3 cellular contexts compared by ENCODE assay signal in the genomic region with DNA sequence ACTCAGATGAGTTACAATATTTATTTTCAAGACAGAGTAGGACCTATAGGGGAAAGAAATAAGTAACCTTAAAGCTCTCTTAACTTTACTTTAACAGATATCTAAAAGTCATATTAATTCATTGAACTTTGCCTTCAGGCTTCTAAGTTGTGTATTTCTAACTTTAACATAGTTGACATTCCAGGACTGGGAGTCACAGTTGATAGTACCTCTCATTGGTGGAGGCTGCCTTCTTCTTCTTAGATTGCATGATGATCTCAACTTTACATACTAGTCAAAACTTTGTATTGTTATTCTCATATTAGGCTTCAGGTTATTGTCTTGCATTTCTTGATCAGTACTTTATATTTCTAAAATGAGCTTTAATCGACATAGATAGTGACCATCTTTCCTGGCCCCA.
A peak's percentile ranks its signal among the peaks of the same experiment; 100 is the strongest.
TF ChIP-seq lines count a peak whose summit lies in the region.

No MANE protein-coding gene starts in this region.

TF ChIP-seq in SK-N-SH treated with all-trans-retinoic acid at 6 μM for 48 hours, 23 proteins besides CTCF, POLR2A, EP300 and RAD21:
- TF ChIP-seq, protein P1, sequence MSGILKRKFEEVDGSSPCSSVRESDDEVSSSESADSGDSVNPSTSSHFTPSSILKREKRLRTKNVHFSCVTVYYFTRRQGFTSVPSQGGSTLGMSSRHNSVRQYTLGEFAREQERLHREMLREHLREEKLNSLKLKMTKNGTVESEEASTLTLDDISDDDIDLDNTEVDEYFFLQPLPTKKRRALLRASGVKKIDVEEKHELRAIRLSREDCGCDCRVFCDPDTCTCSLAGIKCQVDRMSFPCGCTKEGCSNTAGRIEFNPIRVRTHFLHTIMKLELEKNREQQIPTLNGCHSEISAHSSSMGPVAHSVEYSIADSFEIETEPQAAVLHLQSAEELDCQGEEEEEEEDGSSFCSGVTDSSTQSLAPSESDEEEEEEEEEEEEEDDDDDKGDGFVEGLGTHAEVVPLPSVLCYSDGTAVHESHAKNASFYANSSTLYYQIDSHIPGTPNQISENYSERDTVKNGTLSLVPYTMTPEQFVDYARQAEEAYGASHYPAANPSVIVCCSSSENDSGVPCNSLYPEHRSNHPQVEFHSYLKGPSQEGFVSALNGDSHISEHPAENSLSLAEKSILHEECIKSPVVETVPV (CRISPR knock-in tag; IDR thresholded peaks at IDR 0.05): no peak
- no peak for TF ChIP-seq ESRRG (CRISPR knock-in tag; IDR thresholded peaks at IDR 0.05)
- 0 out of 2 replicates have a peak, but pooled peaks have one; percentile 25 for TF ChIP-seq ISL1 (CRISPR knock-in tag; IDR thresholded peaks at IDR 0.05)
- no peak for TF ChIP-seq OSR1 (CRISPR knock-in tag; IDR thresholded peaks at IDR 0.05)
- TF ChIP-seq, protein P2, sequence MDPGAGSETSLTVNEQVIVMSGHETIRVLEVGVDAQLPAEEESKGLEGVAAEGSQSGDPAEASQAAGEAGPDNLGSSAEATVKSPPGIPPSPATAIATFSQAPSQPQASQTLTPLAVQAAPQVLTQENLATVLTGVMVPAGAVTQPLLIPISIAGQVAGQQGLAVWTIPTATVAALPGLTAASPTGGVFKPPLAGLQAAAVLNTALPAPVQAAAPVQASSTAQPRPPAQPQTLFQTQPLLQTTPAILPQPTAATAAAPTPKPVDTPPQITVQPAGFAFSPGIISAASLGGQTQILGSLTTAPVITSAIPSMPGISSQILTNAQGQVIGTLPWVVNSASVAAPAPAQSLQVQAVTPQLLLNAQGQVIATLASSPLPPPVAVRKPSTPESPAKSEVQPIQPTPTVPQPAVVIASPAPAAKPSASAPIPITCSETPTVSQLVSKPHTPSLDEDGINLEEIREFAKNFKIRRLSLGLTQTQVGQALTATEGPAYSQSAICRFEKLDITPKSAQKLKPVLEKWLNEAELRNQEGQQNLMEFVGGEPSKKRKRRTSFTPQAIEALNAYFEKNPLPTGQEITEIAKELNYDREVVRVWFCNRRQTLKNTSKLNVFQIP (CRISPR knock-in tag; IDR thresholded peaks at IDR 0.05; ENCODE audit: borderline replicate concordance, low read depth): no peak

TF ChIP-seq in SK-N-SH, 30 proteins besides CTCF, POLR2A, EP300 and RAD21 (continued from another document):
- TF ChIP-seq, protein P3, sequence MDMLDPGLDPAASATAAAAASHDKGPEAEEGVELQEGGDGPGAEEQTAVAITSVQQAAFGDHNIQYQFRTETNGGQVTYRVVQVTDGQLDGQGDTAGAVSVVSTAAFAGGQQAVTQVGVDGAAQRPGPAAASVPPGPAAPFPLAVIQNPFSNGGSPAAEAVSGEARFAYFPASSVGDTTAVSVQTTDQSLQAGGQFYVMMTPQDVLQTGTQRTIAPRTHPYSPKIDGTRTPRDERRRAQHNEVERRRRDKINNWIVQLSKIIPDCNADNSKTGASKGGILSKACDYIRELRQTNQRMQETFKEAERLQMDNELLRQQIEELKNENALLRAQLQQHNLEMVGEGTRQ (IDR thresholded peaks at IDR 0.05; ENCODE audit: borderline replicate concordance, low read depth, low read length): no peak
- TF ChIP-seq ELF1 (IDR thresholded peaks at IDR 0.05) (no peak), RXRA (IDR thresholded peaks at IDR 0.05; ENCODE audit: borderline replicate concordance, low read depth) (no peak), RFX5 (IDR thresholded peaks at IDR 0.05; ENCODE audit: low read length) (no peak), MXI1 (IDR thresholded peaks at IDR 0.05; ENCODE audit: low read depth, low read length) (no peak), FOSL2 (IDR thresholded peaks at IDR 0.05; ENCODE audit: borderline replicate concordance, low read depth) (no peak), TCF12 (IDR thresholded peaks at IDR 0.05) (no peak), CHD2 (IDR thresholded peaks at IDR 0.05; ENCODE audit: low read length, partially characterized antibody) (no peak), GABPA (IDR thresholded peaks at IDR 0.05; ENCODE audit: low read depth) (no peak)
- TF ChIP-seq, protein P4, sequence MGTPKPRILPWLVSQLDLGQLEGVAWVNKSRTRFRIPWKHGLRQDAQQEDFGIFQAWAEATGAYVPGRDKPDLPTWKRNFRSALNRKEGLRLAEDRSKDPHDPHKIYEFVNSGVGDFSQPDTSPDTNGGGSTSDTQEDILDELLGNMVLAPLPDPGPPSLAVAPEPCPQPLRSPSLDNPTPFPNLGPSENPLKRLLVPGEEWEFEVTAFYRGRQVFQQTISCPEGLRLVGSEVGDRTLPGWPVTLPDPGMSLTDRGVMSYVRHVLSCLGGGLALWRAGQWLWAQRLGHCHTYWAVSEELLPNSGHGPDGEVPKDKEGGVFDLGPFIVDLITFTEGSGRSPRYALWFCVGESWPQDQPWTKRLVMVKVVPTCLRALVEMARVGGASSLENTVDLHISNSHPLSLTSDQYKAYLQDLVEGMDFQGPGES (IDR thresholded peaks at IDR 0.05; ENCODE audit: low read depth, low read length): no peak
- TF ChIP-seq, protein P5, sequence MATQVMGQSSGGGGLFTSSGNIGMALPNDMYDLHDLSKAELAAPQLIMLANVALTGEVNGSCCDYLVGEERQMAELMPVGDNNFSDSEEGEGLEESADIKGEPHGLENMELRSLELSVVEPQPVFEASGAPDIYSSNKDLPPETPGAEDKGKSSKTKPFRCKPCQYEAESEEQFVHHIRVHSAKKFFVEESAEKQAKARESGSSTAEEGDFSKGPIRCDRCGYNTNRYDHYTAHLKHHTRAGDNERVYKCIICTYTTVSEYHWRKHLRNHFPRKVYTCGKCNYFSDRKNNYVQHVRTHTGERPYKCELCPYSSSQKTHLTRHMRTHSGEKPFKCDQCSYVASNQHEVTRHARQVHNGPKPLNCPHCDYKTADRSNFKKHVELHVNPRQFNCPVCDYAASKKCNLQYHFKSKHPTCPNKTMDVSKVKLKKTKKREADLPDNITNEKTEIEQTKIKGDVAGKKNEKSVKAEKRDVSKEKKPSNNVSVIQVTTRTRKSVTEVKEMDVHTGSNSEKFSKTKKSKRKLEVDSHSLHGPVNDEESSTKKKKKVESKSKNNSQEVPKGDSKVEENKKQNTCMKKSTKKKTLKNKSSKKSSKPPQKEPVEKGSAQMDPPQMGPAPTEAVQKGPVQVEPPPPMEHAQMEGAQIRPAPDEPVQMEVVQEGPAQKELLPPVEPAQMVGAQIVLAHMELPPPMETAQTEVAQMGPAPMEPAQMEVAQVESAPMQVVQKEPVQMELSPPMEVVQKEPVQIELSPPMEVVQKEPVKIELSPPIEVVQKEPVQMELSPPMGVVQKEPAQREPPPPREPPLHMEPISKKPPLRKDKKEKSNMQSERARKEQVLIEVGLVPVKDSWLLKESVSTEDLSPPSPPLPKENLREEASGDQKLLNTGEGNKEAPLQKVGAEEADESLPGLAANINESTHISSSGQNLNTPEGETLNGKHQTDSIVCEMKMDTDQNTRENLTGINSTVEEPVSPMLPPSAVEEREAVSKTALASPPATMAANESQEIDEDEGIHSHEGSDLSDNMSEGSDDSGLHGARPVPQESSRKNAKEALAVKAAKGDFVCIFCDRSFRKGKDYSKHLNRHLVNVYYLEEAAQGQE (IDR thresholded peaks at IDR 0.05; ENCODE audit: low read depth, low read length): no peak
- TF ChIP-seq, protein P6, sequence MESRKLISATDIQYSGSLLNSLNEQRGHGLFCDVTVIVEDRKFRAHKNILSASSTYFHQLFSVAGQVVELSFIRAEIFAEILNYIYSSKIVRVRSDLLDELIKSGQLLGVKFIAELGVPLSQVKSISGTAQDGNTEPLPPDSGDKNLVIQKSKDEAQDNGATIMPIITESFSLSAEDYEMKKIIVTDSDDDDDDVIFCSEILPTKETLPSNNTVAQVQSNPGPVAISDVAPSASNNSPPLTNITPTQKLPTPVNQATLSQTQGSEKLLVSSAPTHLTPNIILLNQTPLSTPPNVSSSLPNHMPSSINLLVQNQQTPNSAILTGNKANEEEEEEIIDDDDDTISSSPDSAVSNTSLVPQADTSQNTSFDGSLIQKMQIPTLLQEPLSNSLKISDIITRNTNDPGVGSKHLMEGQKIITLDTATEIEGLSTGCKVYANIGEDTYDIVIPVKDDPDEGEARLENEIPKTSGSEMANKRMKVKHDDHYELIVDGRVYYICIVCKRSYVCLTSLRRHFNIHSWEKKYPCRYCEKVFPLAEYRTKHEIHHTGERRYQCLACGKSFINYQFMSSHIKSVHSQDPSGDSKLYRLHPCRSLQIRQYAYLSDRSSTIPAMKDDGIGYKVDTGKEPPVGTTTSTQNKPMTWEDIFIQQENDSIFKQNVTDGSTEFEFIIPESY (IDR thresholded peaks at IDR 0.05; ENCODE audit: borderline replicate concordance, low read depth): no peak
TF ChIP-seq in SK-N-SH: peak in this region for 0.

TF ChIP-seq in GM12878, 131 proteins besides CTCF, POLR2A, EP300 and RAD21 (continued from another document):
- TF ChIP-seq, protein P3 (IDR thresholded peaks at IDR 0.05; ENCODE audit: borderline replicate concordance, low read depth, low read length): no peak
- TF ChIP-seq LARP7 (IDR thresholded peaks at IDR 0.05) (no peak), SRF (IDR thresholded peaks at IDR 0.05; ENCODE audit: low read depth in 2 of 2, low read length in 2 of 2) (no peak), MEF2A (IDR thresholded peaks at IDR 0.05; ENCODE audit: insufficient read depth, low read depth, low read length) (no peak), FOXM1 (IDR thresholded peaks at IDR 0.05; ENCODE audit: low read depth, low read length) (no peak), TCF7 (IDR thresholded peaks at IDR 0.05; ENCODE audit: borderline replicate concordance) (no peak)
- TF ChIP-seq, protein P7, sequence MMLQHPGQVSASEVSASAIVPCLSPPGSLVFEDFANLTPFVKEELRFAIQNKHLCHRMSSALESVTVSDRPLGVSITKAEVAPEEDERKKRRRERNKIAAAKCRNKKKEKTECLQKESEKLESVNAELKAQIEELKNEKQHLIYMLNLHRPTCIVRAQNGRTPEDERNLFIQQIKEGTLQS (IDR thresholded peaks at IDR 0.05; ENCODE audit: borderline replicate concordance, extremely low read depth, low read depth, low read length): no peak
- TF ChIP-seq, protein P8, sequence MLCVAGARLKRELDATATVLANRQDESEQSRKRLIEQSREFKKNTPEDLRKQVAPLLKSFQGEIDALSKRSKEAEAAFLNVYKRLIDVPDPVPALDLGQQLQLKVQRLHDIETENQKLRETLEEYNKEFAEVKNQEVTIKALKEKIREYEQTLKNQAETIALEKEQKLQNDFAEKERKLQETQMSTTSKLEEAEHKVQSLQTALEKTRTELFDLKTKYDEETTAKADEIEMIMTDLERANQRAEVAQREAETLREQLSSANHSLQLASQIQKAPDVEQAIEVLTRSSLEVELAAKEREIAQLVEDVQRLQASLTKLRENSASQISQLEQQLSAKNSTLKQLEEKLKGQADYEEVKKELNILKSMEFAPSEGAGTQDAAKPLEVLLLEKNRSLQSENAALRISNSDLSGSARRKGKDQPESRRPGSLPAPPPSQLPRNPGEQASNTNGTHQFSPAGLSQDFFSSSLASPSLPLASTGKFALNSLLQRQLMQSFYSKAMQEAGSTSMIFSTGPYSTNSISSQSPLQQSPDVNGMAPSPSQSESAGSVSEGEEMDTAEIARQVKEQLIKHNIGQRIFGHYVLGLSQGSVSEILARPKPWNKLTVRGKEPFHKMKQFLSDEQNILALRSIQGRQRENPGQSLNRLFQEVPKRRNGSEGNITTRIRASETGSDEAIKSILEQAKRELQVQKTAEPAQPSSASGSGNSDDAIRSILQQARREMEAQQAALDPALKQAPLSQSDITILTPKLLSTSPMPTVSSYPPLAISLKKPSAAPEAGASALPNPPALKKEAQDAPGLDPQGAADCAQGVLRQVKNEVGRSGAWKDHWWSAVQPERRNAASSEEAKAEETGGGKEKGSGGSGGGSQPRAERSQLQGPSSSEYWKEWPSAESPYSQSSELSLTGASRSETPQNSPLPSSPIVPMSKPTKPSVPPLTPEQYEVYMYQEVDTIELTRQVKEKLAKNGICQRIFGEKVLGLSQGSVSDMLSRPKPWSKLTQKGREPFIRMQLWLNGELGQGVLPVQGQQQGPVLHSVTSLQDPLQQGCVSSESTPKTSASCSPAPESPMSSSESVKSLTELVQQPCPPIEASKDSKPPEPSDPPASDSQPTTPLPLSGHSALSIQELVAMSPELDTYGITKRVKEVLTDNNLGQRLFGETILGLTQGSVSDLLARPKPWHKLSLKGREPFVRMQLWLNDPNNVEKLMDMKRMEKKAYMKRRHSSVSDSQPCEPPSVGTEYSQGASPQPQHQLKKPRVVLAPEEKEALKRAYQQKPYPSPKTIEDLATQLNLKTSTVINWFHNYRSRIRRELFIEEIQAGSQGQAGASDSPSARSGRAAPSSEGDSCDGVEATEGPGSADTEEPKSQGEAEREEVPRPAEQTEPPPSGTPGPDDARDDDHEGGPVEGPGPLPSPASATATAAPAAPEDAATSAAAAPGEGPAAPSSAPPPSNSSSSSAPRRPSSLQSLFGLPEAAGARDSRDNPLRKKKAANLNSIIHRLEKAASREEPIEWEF (IDR thresholded peaks at IDR 0.05; ENCODE audit: insufficient replicate concordance, low read depth, low read length): no peak
